ENCODE assay signal across 11 cellular contexts in the genomic region with DNA sequence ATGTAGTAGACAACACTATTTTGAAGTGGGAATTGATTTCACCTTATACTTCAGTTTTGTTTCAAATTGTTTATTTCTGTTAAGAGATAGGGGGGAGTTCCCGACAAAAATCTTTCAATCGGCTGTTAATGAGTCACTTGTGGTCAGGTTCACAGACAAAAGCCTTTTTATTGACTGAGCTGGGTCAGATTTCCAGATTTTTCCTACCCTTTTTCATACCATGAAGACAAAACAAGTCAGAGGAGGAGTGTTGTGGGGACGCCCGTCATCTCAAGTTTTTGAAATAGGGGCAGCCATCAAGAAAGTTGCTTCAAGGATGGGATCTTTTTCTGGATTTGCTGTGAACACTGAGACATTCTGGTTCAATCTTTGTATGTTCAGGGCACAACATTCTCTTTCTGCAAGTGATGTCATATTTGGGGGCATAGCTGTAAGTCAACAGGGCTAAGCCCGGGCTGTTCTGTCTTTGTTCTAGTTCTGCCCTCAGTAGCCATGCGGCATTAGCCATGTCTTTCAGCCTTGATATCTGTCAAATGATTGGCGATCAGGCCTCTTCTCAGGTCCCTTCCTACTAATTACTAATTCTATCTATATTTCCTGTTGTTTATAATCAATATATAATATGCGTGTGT.
DNase-seq lines count a peak whose midpoint lies in the region; ATAC-seq, FAIRE-seq and TF ChIP-seq lines count a peak whose summit lies in the region.
"Had no signal": no experiment of that assay in that cellular context is flagged by ENCODE, and none has a peak within 500 bp of the region (broad histone marks: within the 10 kb centered on the region; RNA-seq: fewer than 3 reads in every experiment).

No MANE protein-coding gene starts in this region.

- H3K36me3 Mint-ChIP-seq in stimulated activated naive B cell treated with anti-CD40 and anti-IgM and Interleukin-4, amounts not matched to agents 10 μg/mL and 1 μg/mL and 100 μg/mL, for 72 hours, result no peaks in the 10 kb centered on the region

- H3K4me3 Mint-ChIP-seq in stimulated activated naive B cell treated with anti-CD40 and anti-IgM and Interleukin-4, amounts not matched to agents 10 μg/mL and 1 μg/mL and 100 μg/mL, for 72 hours, result no peak overlapping the region
- H3K4me3 Mint-ChIP-seq: CD4-positive, alpha-beta T cell; dendritic cell treated with granulocyte-macrophage colony-stimulating factor and Interleukin-4, amounts not matched to agents 40 ng/mL and 50 ng/mL, for 4 days had no signal

- peak; percentile 86 for DNase-seq in DMS53 (lab: John Stamatoyannopoulos, UW)
- peak; percentile 94 for DNase-seq in HT1080 (ENCODE audit: low read depth)
- peak; percentile 62 for DNase-seq in amniotic epithelial cell (ENCODE audit: low read depth)
- DNase-seq in left kidney (ENCODE audit: low read depth, low spot score), result peak; percentile 15
- no peak for DNase-seq in activated effector memory CD4-positive, alpha-beta T cell treated with anti-CD3 and anti-CD28 coated beads, Interleukin-2, amount 50 U/mL, for 16 hours
- no peak for DNase-seq in stimulated activated CD4-positive, alpha-beta T cell treated with anti-CD3 and anti-CD28 coated beads, Interleukin-2, amount 100 ng/mL, for 48 hours
- DNase-seq in stimulated activated naive B cell treated with anti-CD40 and anti-IgM and Interleukin-4, amounts not matched to agents 10 μg/mL and 1 μg/mL and 100 μg/mL, for 72 hours, result no peak
- DNase-seq in GM12892 (ENCODE audit: insufficient read length), result no peak
- DNase-seq: CD4-positive, alpha-beta T cell had no signal

- no peak for TF ChIP-seq POLR2A in GM12892 (IDR thresholded peaks at IDR 0.05; ENCODE audit: low read depth, low read length)

- no peak overlapping the region for H3K27ac Mint-ChIP-seq in stimulated activated naive B cell treated with anti-CD40 and anti-IgM and Interleukin-4, amounts not matched to agents 10 μg/mL and 1 μg/mL and 100 μg/mL, for 72 hours
- H3K27ac Mint-ChIP-seq: activated T-helper 2 cell treated with anti-CD3 and anti-CD28 coated beads, Interferon-gamma antibody, Interleukin-2, Interleukin-4, amounts not matched to agents 10 μg/mL and 5 μg/mL and 100 μg/mL, durations not matched to agents 14 hours and 24 hours and 36 hours; CD4-positive, alpha-beta T cell; dendritic cell treated with granulocyte-macrophage colony-stimulating factor and Interleukin-4, amounts not matched to agents 40 ng/mL and 50 ng/mL, for 4 days had no signal

- H3K9me3 Mint-ChIP-seq in stimulated activated naive B cell treated with anti-CD40 and anti-IgM and Interleukin-4, amounts not matched to agents 10 μg/mL and 1 μg/mL and 100 μg/mL, for 72 hours, result no peaks in the 10 kb centered on the region
- H3K9me3 Mint-ChIP-seq: activated T-helper 2 cell treated with anti-CD3 and anti-CD28 coated beads, Interferon-gamma antibody, Interleukin-2, Interleukin-4, amounts not matched to agents 10 μg/mL and 5 μg/mL and 100 μg/mL, durations not matched to agents 14 hours and 24 hours and 36 hours; CD4-positive, alpha-beta T cell; dendritic cell treated with granulocyte-macrophage colony-stimulating factor and Interleukin-4, amounts not matched to agents 40 ng/mL and 50 ng/mL, for 4 days had no signal

- H3K27me3 Mint-ChIP-seq in stimulated activated naive B cell treated with anti-CD40 and anti-IgM and Interleukin-4, amounts not matched to agents 10 μg/mL and 1 μg/mL and 100 μg/mL, for 72 hours, result peaks cover 4 to 6% of the 10 kb centered on the region in 2 donors
- H3K27me3 Mint-ChIP-seq: CD4-positive, alpha-beta T cell; dendritic cell treated with granulocyte-macrophage colony-stimulating factor and Interleukin-4, amounts not matched to agents 40 ng/mL and 50 ng/mL, for 4 days had no signal

- peaks cover 2 to 5% of the 10 kb centered on the region in 2 donors for H3K4me1 Mint-ChIP-seq in stimulated activated naive B cell treated with anti-CD40 and anti-IgM and Interleukin-4, amounts not matched to agents 10 μg/mL and 1 μg/mL and 100 μg/mL, for 72 hours

- FAIRE-seq in GM12892 (lab: Jason Lieb, UNC), result no peak

- no peak for ATAC-seq in stimulated activated naive B cell treated with anti-CD40 and anti-IgM and Interleukin-4, amounts not matched to agents 10 μg/mL and 1 μg/mL and 100 μg/mL, for 72 hours (replicated peaks)

Comparison
In these comparisons a context has a peak if more than half of its experiments do, and no peak if none do; other contexts are left out.
1. DNase-seq: peak in DMS53 (single experiment), HT1080 (single experiment), amniotic epithelial cell (single experiment) and left kidney (single experiment); none in activated effector memory CD4-positive, alpha-beta T cell treated with anti-CD3 and anti-CD28 coated beads, Interleukin-2, amount 50 U/mL, for 16 hours (single experiment), stimulated activated CD4-positive, alpha-beta T cell treated with anti-CD3 and anti-CD28 coated beads, Interleukin-2, amount 100 ng/mL, for 48 hours (0 of 2), stimulated activated naive B cell treated with anti-CD40 and anti-IgM and Interleukin-4, amounts not matched to agents 10 μg/mL and 1 μg/mL and 100 μg/mL, for 72 hours (single experiment) and GM12892 (single experiment).